9 cellular contexts compared by ENCODE assay signal in the genomic region with DNA sequence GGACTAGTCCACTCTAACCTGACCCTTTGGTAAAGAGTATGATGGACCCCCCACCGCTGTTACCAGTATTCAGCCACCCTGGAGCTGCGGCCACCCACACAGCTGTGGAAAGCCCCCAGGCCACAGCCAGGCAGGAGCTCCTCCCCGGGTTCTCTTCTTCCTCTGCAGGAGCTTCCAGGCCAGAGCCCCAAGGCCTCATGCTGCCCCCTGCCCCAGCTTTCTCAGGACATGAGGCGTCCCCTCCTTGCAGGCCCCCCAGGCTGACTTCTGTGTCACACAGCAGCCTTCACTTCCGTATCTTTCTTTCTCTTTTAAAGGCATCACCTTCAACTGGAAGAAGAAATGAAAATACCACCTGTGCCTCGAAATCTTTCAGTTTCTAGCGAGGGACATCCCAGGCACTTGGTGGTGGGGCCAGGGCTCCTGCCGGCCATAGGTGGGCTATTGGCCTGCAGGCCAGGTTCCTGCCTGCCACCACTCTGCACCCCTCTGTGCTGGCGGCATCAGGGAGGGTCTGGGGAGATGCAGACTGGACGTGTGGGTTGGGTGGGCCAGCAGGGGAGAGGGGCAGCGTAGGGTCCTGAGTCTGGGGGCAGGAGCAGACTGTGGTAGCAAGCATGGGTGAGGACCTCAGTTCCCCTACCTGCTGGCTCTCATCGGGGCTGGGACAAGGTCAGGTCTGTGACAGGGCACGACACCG. TPM values are rescaled to one million over a fixed set of nuclear protein-coding genes. Genes with fewer than 3 reads are reported as not detected.
DNase-seq lines count a peak whose midpoint lies in the region; ATAC-seq, FAIRE-seq and TF ChIP-seq lines count a peak whose summit lies in the region.
"Had no signal": no experiment of that assay in that cellular context is flagged by ENCODE, and none has a peak within 500 bp of the region (broad histone marks: within the 10 kb centered on the region; RNA-seq: fewer than 3 reads in every experiment).

No MANE protein-coding gene starts in this region.

- H3K4me3 Mint-ChIP-seq in naive B cell: peak overlapping the region; percentile 68 to 98 (median 94)

- H3K27ac Mint-ChIP-seq in naive B cell: peak overlapping the region; percentile 97 to 100 (median 98)

- no peak for DNase-seq in GM12892 (ENCODE audit: insufficient read length)
- no peak for DNase-seq in RWPE1 (ENCODE audit: low spot score)
- peak; percentile 71 for DNase-seq in naive B cell
- DNase-seq in activated gamma-delta T cell (lab: John Stamatoyannopoulos, UW): no peak
- DNase-seq in NCI-H226: no peak
- DNase-seq in stimulated activated CD4-positive, alpha-beta T cell treated with anti-CD3 and anti-CD28 coated beads, Interleukin-12 subunit alpha, Interleukin-12 subunit beta, amount 100 ng/mL, for 4 hours: no peak
- no peak for DNase-seq in NOMO-1 (lab: John Stamatoyannopoulos, UW; ENCODE audit: unreplicated experiment in 2 of 2)

- CTCF ChIA-PET in RWPE1 (lab: Yijun Ruan, JAX): no interaction called here

- FAIRE-seq in GM12892 (lab: Jason Lieb, UNC): peak; percentile 97
- FAIRE-seq: pancreas had no signal

- POLR2A ChIA-PET in RWPE1 (lab: Yijun Ruan, JAX; ENCODE audit: low non-redundant PET): no interaction called here

- no peak for TF ChIP-seq POLR2A in GM12892 (IDR thresholded peaks at IDR 0.05; ENCODE audit: low read depth, low read length)

- no peaks in the 10 kb centered on the region for H3K9me3 Mint-ChIP-seq in naive B cell

- no peaks in the 10 kb centered on the region for H3K27me3 Mint-ChIP-seq in naive B cell

- H3K36me3 Mint-ChIP-seq in naive B cell: no peaks in the 10 kb centered on the region

- H3K27ac ChIP-seq in RWPE1: peak overlapping the region; percentile 95
- H3K27ac ChIP-seq: pancreas had no signal

- ATAC-seq in GM21529 (IDR thresholded peaks at IDR 0.05; ENCODE audit: unreplicated experiment) (peak; percentile 45), naive B cell (ENCODE audit: low read depth in 2 of 2) (peak; percentile 74 to 77)
- ATAC-seq: pancreas had no signal

- no peak for TF ChIP-seq CTCF in RWPE1 (conservative IDR thresholded peaks at IDR 0.05; ENCODE audit: low read depth)

- peaks cover 87 to 99% (median 96%) of the 10 kb centered on the region in 3 donors for H3K4me1 Mint-ChIP-seq in naive B cell

RNA-seq across cellular contexts. Expression of a gene that starts 19.9 kb away (rescaled TPM):
- polyA plus RNA-seq in GM12892 (2012; ENCODE audit: missing spikeins): 39.1 TPM
- polyA plus RNA-seq in naive B cell (ENCODE audit: low read depth in 6 of 6): 10 to 100 TPM; 16.6 to 58.8 (median 40.0) TPM
